ENCODE assay signal across 1 cellular context in genomic region chr6:25872804-25873203, GRCh38.
TF ChIP-seq lines count a peak whose summit lies in the region.

No MANE protein-coding gene starts in this region.

TF ChIP-seq in HepG2, 621 proteins besides CTCF, POLR2A, EP300 and RAD21:
- 0 out of 2 replicates have a peak, but pooled peaks have one; percentile 22 for TF ChIP-seq FOXO4 (CRISPR knock-in tag; conservative IDR thresholded peaks at IDR 0.05)
- no peak for TF ChIP-seq ZSCAN9 (CRISPR knock-in tag; IDR thresholded peaks at IDR 0.05; ENCODE audit: borderline replicate concordance)
